ENCODE assay signal across 8 cellular contexts in genomic region chr14:55028066-55028465, GRCh38. TPM values are rescaled to one million over a fixed set of nuclear protein-coding genes. Genes with fewer than 3 reads are reported as not detected.
DNase-seq lines count a peak whose midpoint lies in the region; ATAC-seq and TF ChIP-seq lines count a peak whose summit lies in the region.

No MANE protein-coding gene starts in this region.

- H3K36me3 Mint-ChIP-seq in activated naive CD4-positive, alpha-beta T cell treated with anti-CD3 and anti-CD28 coated beads, Interleukin-2, amount 10 ng/mL, durations not matched to agents 7 days and 5 days: peaks cover 21% of the 10 kb centered on the region
- H3K36me3 Mint-ChIP-seq in activated T-helper 2 cell treated with anti-CD3 and anti-CD28 coated beads, Interferon-gamma antibody, Interleukin-2, Interleukin-4, amounts not matched to agents 10 μg/mL and 5 μg/mL and 100 μg/mL, durations not matched to agents 14 hours and 24 hours and 36 hours (ENCODE audit: low read depth): peaks cover 48% of the 10 kb centered on the region
- H3K36me3 Mint-ChIP-seq in type B pancreatic cell: peaks cover 4% of the 10 kb centered on the region

- peak overlapping the region; percentile 90 for H3K4me3 Mint-ChIP-seq in activated naive CD4-positive, alpha-beta T cell treated with anti-CD3 and anti-CD28 coated beads, Interleukin-2, amount 10 ng/mL, durations not matched to agents 7 days and 5 days
- H3K4me3 Mint-ChIP-seq in activated T-helper 2 cell treated with anti-CD3 and anti-CD28 coated beads, Interferon-gamma antibody, Interleukin-2, Interleukin-4, amounts not matched to agents 10 μg/mL and 5 μg/mL and 100 μg/mL, durations not matched to agents 14 hours and 24 hours and 36 hours (ENCODE audit: low read depth): peak overlapping the region; percentile 94
- peak overlapping the region; percentile 93 for H3K4me3 Mint-ChIP-seq in type B pancreatic cell

- CTCF ChIA-PET in activated naive CD4-positive, alpha-beta T cell treated with anti-CD3 and anti-CD28 coated beads, Interleukin-2, amount 10 ng/mL, durations not matched to agents 7 days and 5 days (lab: Charles Lee): interaction anchor here (2.5 kb wide), 1 partner anchor 23 kb away, joined by 6 read pairs; the partner anchor contains the start of gene MAPK1IP1L

- H3K4me3 ChIP-seq in left lung: peak overlapping the region; percentile 73 to 88

- no peak for TF ChIP-seq CTCF in left lung (IDR thresholded peaks at IDR 0.05)
- TF ChIP-seq CTCF in type B pancreatic cell (conservative IDR thresholded peaks at IDR 0.05): no peak

- H3K9me3 ChIP-seq in left lung: no peaks in the 10 kb centered on the region

- H3K27me3 Mint-ChIP-seq in activated naive CD4-positive, alpha-beta T cell treated with anti-CD3 and anti-CD28 coated beads, Interleukin-2, amount 10 ng/mL, durations not matched to agents 7 days and 5 days: no peaks in the 10 kb centered on the region
- H3K27me3 Mint-ChIP-seq in activated T-helper 2 cell treated with anti-CD3 and anti-CD28 coated beads, Interferon-gamma antibody, Interleukin-2, Interleukin-4, amounts not matched to agents 10 μg/mL and 5 μg/mL and 100 μg/mL, durations not matched to agents 14 hours and 24 hours and 36 hours (ENCODE audit: low read depth): no peaks in the 10 kb centered on the region
- H3K27me3 Mint-ChIP-seq in type B pancreatic cell: no peaks in the 10 kb centered on the region

- peaks cover 0 to 9% of the 10 kb centered on the region in 2 donors for H3K36me3 ChIP-seq in left lung

- DNase-seq in activated naive CD4-positive, alpha-beta T cell treated with anti-CD3 and anti-CD28 coated beads, Interleukin-2, amount 10 ng/mL, durations not matched to agents 7 days and 5 days: no peak
- no peak for DNase-seq in activated naive CD4-positive, alpha-beta T cell treated with Interleukin-2 at 50 U/mL for 16 hours
- no peak for DNase-seq in activated T-helper 2 cell treated with anti-CD3 and anti-CD28 coated beads, Interferon-gamma antibody, Interleukin-2, Interleukin-4, amounts not matched to agents 10 μg/mL and 5 μg/mL and 100 μg/mL, durations not matched to agents 14 hours and 24 hours and 36 hours (ENCODE audit: low spot score)
- no peak for DNase-seq in left lung
- DNase-seq in type B pancreatic cell (ENCODE audit: extremely low spot score, unreplicated experiment): no peak
- no peak for DNase-seq in ureter (ENCODE audit: low spot score)
- no peak for DNase-seq in activated CD4-positive, CD25-positive, alpha-beta regulatory T cell treated with anti-CD3 and anti-CD28 coated beads, Interleukin-2, amount 50 U/mL, for 72 hours

- H3K27me3 ChIP-seq in left lung: no peaks in the 10 kb centered on the region

- no peak overlapping the region for H3K27ac ChIP-seq in left lung

- peaks cover 55% of the 10 kb centered on the region for H3K4me1 Mint-ChIP-seq in activated naive CD4-positive, alpha-beta T cell treated with anti-CD3 and anti-CD28 coated beads, Interleukin-2, amount 10 ng/mL, durations not matched to agents 7 days and 5 days
- peaks cover 49% of the 10 kb centered on the region for H3K4me1 Mint-ChIP-seq in activated T-helper 2 cell treated with anti-CD3 and anti-CD28 coated beads, Interferon-gamma antibody, Interleukin-2, Interleukin-4, amounts not matched to agents 10 μg/mL and 5 μg/mL and 100 μg/mL, durations not matched to agents 14 hours and 24 hours and 36 hours (ENCODE audit: low read depth)
- peaks cover 35% of the 10 kb centered on the region for H3K4me1 Mint-ChIP-seq in type B pancreatic cell (ENCODE audit: unreplicated experiment)

- peaks cover 15 to 42% of the 10 kb centered on the region in 2 donors for H3K4me1 ChIP-seq in left lung

- no peaks in the 10 kb centered on the region for H3K9me3 Mint-ChIP-seq in activated naive CD4-positive, alpha-beta T cell treated with anti-CD3 and anti-CD28 coated beads, Interleukin-2, amount 10 ng/mL, durations not matched to agents 7 days and 5 days
- H3K9me3 Mint-ChIP-seq in activated T-helper 2 cell treated with anti-CD3 and anti-CD28 coated beads, Interferon-gamma antibody, Interleukin-2, Interleukin-4, amounts not matched to agents 10 μg/mL and 5 μg/mL and 100 μg/mL, durations not matched to agents 14 hours and 24 hours and 36 hours: no peaks in the 10 kb centered on the region
- no peaks in the 10 kb centered on the region for H3K9me3 Mint-ChIP-seq in type B pancreatic cell

- intact Hi-C loops in activated T-helper 2 cell treated with anti-CD3 and anti-CD28 coated beads, Interferon-gamma antibody, Interleukin-2, Interleukin-4, amounts not matched to agents 10 μg/mL and 5 μg/mL and 100 μg/mL, durations not matched to agents 14 hours and 24 hours and 36 hours (cut with micrococcal nuclease): loop anchor here (5.0 kb wide), 1 partner anchor 126 kb away; the partner anchor contains the start of gene GCH1
- intact Hi-C loops in left lung (cut with DNase I): no loop called here

- ATAC-seq in left lung (no peak), HG03039 (IDR thresholded peaks at IDR 0.05; ENCODE audit: unreplicated experiment) (no peak)

- peak overlapping the region; percentile 91 for H3K27ac Mint-ChIP-seq in activated naive CD4-positive, alpha-beta T cell treated with anti-CD3 and anti-CD28 coated beads, Interleukin-2, amount 10 ng/mL, durations not matched to agents 7 days and 5 days
- peak overlapping the region; percentile 90 for H3K27ac Mint-ChIP-seq in activated T-helper 2 cell treated with anti-CD3 and anti-CD28 coated beads, Interferon-gamma antibody, Interleukin-2, Interleukin-4, amounts not matched to agents 10 μg/mL and 5 μg/mL and 100 μg/mL, durations not matched to agents 14 hours and 24 hours and 36 hours
- H3K27ac Mint-ChIP-seq in type B pancreatic cell: peak overlapping the region; percentile 91

RNA-seq across cellular contexts. Expression of gene SOCS4, which starts 1.0 kb away (rescaled TPM):
- 35.1 and 37.4 TPM in 2 replicates for total RNA-seq in activated T-helper 2 cell treated with anti-CD3 and anti-CD28 coated beads, Interferon-gamma antibody, Interleukin-2, Interleukin-4, amounts not matched to agents 10 μg/mL and 5 μg/mL and 100 μg/mL, durations not matched to agents 14 hours and 24 hours and 36 hours
- total RNA-seq in left lung (10 to 100 TPM; 20.7 to 31.8 TPM), type B pancreatic cell (ENCODE audit: low replicate concordance) (21.1 and 22.4 TPM in 2 replicates), ureter (29.2 TPM)

RNA-seq across cellular contexts. Expression of gene WDHD1, which starts 1.2 kb away (rescaled TPM):
- 50.3 and 51.3 TPM in 2 replicates for total RNA-seq in activated T-helper 2 cell treated with anti-CD3 and anti-CD28 coated beads, Interferon-gamma antibody, Interleukin-2, Interleukin-4, amounts not matched to agents 10 μg/mL and 5 μg/mL and 100 μg/mL, durations not matched to agents 14 hours and 24 hours and 36 hours
- total RNA-seq in left lung (1 to 10 TPM; 8.6 to 9.0 TPM), type B pancreatic cell (ENCODE audit: low replicate concordance) (15.5 and 36.0 TPM in 2 replicates), ureter (6.6 TPM)

RNA-seq across cellular contexts. Expression of gene MAPK1IP1L, which starts 23.4 kb away (rescaled TPM):
- total RNA-seq in activated T-helper 2 cell treated with anti-CD3 and anti-CD28 coated beads, Interferon-gamma antibody, Interleukin-2, Interleukin-4, amounts not matched to agents 10 μg/mL and 5 μg/mL and 100 μg/mL, durations not matched to agents 14 hours and 24 hours and 36 hours: 145 and 148 TPM in 2 replicates
- total RNA-seq in left lung (10 to 100 TPM; 81.0 to 87.3 TPM), type B pancreatic cell (ENCODE audit: low replicate concordance) (93.1 and 100 TPM in 2 replicates), ureter (94.7 TPM)
